ENCODE assay signal across 16 cellular contexts in the genomic region with DNA sequence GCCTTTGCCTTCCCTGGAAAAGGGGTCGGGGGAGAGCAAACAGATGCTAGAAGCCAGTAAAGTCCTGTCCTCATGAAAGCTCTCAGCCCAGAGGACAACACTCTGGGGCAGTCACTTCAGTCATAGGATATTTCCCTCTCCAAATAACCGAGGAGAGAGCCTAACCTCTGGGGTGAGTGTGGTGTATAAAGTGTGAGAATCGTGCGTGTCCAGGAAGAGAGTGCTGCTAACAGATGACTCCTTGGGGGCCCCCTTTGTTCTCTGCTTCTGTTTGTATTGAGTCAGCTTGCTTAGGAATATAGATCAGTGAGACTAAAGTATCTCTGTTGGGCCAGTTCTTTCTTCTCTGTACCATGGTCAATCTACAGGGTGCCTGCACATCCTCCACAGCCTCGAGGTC.
DNase-seq lines count a peak whose midpoint lies in the region; ATAC-seq, FAIRE-seq and TF ChIP-seq lines count a peak whose summit lies in the region.
"Had no signal": no experiment of that assay in that cellular context is flagged by ENCODE, and none has a peak within 500 bp of the region (broad histone marks: within the 10 kb centered on the region; RNA-seq: fewer than 3 reads in every experiment).

No MANE protein-coding gene starts in this region.

- no peak for TF ChIP-seq CTCF in brain microvascular endothelial cell (IDR thresholded peaks at IDR 0.05; ENCODE audit: low read depth, low read length, missing control alignments)
- TF ChIP-seq CTCF in right atrium auricular region (IDR thresholded peaks at IDR 0.05), result no peak

- H3K79me2 ChIP-seq in ACC112 (ENCODE audit: control insufficient read depth, insufficient read depth, low read length, unreplicated experiment), result no peaks in the 10 kb centered on the region

- FAIRE-seq in small intestine (lab: Jason Lieb, UNC), result no peak
- FAIRE-seq: H54, K562, keratinocyte had no signal

- peak overlapping the region; percentile 40; the same call in 1 of the 2 replicates for H3K27ac ChIP-seq in ACC112 (ENCODE audit: low read depth, low read length)
- peak overlapping the region; percentile 42 for H3K27ac ChIP-seq in brain microvascular endothelial cell
- H3K27ac ChIP-seq in right atrium auricular region, result peak overlapping the region; percentile 17 to 25
- H3K27ac ChIP-seq in small intestine (ENCODE audit: low read depth in 1 of 2, low read length in 1 of 2), result peak overlapping the region in 1 of 2 donors; percentile 82

- H2AFZ ChIP-seq in ACC112 (ENCODE audit: low read length, unreplicated experiment), result no peak overlapping the region

- in situ Hi-C loops in brain microvascular endothelial cell (cut with HindIII; ENCODE audit: low pct_ligation_motif_present, low sequenced_read_pairs), result no loop called here

- DNase-seq in brain microvascular endothelial cell, result peak; percentile 75
- no peak for DNase-seq in right atrium auricular region (ENCODE audit: low spot score)
- no peak for DNase-seq in sciatic nerve (ENCODE audit: low spot score)
- DNase-seq in small intestine, result no peak
- no peak for DNase-seq in AG20443 (ENCODE audit: low spot score)
- no peak for DNase-seq in COLO829 (ENCODE audit: low spot score)
- DNase-seq: activated effector memory CD4-positive, alpha-beta T cell treated with anti-CD3 and anti-CD28 coated beads, Interleukin-2, amount 50 U/mL, for 16 hours; Calu3; NCI-H1105 treated with DMSO at 0.1 percent for 48 hours; stimulated activated CD8-positive, alpha-beta memory T cell treated with anti-CD3 and anti-CD28 coated beads, Interleukin-4, amount 100 ng/mL, for 48 hours had no signal

- H3K4me3 ChIP-seq in ACC112 (ENCODE audit: low read depth, low read length), result no peak overlapping the region
- H3K4me3 ChIP-seq in brain microvascular endothelial cell (ENCODE audit: low read depth, low read length), result no peak overlapping the region
- no peak overlapping the region for H3K4me3 ChIP-seq in right atrium auricular region
- no peak overlapping the region for H3K4me3 ChIP-seq in small intestine (ENCODE audit: low read depth in 1 of 2, low read length in 2 of 2)
- H3K4me3 ChIP-seq: K562 had no signal

- H3K27me3 ChIP-seq in ACC112 (ENCODE audit: insufficient read depth, low read length), result no peaks in the 10 kb centered on the region
- no peaks in the 10 kb centered on the region for H3K27me3 ChIP-seq in brain microvascular endothelial cell (replicated peaks)
- no peaks in the 10 kb centered on the region for H3K27me3 ChIP-seq in right atrium auricular region
- H3K27me3 ChIP-seq in small intestine (ENCODE audit: control insufficient read depth in 2 of 2, insufficient read depth in 2 of 2, low read length in 2 of 2), result no peaks in the 10 kb centered on the region

- no peaks in the 10 kb centered on the region for H3K9me3 ChIP-seq in right atrium auricular region
- H3K9me3 ChIP-seq in small intestine (ENCODE audit: control insufficient read depth, low read depth), result peaks cover 2% of the 10 kb centered on the region

- ATAC-seq in sciatic nerve, result peak; percentile 51
- ATAC-seq in HG03039 (IDR thresholded peaks at IDR 0.05; ENCODE audit: unreplicated experiment), result no peak
- ATAC-seq: K562, SK-N-SH treated with all-trans-retinoic acid at 6 μM for 48 hours had no signal

- H3K36me3 ChIP-seq in ACC112 (ENCODE audit: insufficient read depth, low read length) (no peaks in the 10 kb centered on the region), brain microvascular endothelial cell (replicated peaks) (no peaks in the 10 kb centered on the region), right atrium auricular region (no peaks in the 10 kb centered on the region), small intestine (ENCODE audit: control insufficient read depth in 2 of 2, insufficient read depth in 2 of 2, low read length in 2 of 2) (no peaks in the 10 kb centered on the region)

- 57 to 86% (median 85%) methylated on average over 5 of the region's 5 CpGs for WGBS in small intestine, 3 donors

- H3K4me1 ChIP-seq in ACC112 (ENCODE audit: control insufficient read depth, insufficient read depth, low read length, unreplicated experiment) (peaks cover 11% of the 10 kb centered on the region), right atrium auricular region (peaks cover 0 to 24% of the 10 kb centered on the region in 2 donors), small intestine (ENCODE audit: control insufficient read depth in 2 of 2, insufficient read depth in 1 of 2, low read depth in 1 of 2, low read length in 1 of 2) (no peaks in the 10 kb centered on the region)

- intact Hi-C loops in sciatic nerve (cut with DNase I), result no loop called here
